ENCODE assay signal across 1 cellular context in the genomic region with DNA sequence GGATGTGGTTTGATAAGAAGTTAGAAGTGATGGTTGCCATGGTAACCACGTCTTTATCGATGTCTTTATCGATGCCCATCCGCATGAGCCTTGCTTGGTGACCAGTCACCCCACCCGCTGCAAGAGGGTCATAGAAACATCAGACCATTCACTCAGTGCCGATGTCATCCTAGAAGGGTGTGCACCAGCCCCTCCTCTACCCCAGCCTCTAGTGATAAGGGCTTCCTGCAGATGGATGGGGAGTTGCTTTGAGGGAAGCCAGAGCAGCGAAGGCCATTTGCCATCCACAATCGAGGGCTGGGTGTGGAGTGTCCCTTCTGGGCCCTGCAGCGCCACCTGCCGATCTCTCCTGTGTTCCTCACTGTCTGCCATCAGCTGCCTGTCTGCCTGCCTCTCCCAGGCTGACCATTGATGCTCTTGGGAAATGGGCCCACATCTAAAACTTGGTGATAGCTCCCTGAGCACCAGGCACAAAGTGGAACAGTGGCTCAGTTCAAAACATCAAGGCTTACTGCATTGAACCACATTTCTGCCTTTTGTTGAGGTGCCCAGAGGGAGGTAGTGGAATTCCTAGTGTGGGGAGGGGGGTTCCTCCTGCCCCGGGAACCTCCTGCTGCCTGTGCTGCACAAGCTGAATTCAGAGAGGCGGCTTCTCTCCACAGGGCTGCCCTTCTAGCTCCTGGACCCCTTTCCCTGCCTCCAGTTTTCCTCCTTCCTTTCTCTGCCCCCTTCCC.
TF ChIP-seq lines count a peak whose summit lies in the region.

No MANE protein-coding gene starts in this region.

TF ChIP-seq in K562, 482 proteins besides CTCF, POLR2A, EP300 and RAD21 (continued from another document):
- TF ChIP-seq, protein P1, sequence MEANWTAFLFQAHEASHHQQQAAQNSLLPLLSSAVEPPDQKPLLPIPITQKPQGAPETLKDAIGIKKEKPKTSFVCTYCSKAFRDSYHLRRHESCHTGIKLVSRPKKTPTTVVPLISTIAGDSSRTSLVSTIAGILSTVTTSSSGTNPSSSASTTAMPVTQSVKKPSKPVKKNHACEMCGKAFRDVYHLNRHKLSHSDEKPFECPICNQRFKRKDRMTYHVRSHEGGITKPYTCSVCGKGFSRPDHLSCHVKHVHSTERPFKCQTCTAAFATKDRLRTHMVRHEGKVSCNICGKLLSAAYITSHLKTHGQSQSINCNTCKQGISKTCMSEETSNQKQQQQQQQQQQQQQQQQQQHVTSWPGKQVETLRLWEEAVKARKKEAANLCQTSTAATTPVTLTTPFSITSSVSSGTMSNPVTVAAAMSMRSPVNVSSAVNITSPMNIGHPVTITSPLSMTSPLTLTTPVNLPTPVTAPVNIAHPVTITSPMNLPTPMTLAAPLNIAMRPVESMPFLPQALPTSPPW (CRISPR knock-in tag; IDR thresholded peaks at IDR 0.05) = peak; percentile 75
- TF ChIP-seq, protein P2, sequence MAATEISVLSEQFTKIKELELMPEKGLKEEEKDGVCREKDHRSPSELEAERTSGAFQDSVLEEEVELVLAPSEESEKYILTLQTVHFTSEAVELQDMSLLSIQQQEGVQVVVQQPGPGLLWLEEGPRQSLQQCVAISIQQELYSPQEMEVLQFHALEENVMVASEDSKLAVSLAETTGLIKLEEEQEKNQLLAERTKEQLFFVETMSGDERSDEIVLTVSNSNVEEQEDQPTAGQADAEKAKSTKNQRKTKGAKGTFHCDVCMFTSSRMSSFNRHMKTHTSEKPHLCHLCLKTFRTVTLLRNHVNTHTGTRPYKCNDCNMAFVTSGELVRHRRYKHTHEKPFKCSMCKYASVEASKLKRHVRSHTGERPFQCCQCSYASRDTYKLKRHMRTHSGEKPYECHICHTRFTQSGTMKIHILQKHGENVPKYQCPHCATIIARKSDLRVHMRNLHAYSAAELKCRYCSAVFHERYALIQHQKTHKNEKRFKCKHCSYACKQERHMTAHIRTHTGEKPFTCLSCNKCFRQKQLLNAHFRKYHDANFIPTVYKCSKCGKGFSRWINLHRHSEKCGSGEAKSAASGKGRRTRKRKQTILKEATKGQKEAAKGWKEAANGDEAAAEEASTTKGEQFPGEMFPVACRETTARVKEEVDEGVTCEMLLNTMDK (IDR thresholded peaks at IDR 0.05; ENCODE audit: borderline replicate concordance, insufficient read depth, low read depth, low read length, poor library complexity, severe bottlenecking) = peak; percentile 19
- TF ChIP-seq, protein P3, sequence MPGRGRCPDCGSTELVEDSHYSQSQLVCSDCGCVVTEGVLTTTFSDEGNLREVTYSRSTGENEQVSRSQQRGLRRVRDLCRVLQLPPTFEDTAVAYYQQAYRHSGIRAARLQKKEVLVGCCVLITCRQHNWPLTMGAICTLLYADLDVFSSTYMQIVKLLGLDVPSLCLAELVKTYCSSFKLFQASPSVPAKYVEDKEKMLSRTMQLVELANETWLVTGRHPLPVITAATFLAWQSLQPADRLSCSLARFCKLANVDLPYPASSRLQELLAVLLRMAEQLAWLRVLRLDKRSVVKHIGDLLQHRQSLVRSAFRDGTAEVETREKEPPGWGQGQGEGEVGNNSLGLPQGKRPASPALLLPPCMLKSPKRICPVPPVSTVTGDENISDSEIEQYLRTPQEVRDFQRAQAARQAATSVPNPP (IDR thresholded peaks at IDR 0.05; ENCODE audit: borderline replicate concordance, insufficient read depth, insufficient read length) = no peak
- TF ChIP-seq, protein P4, sequence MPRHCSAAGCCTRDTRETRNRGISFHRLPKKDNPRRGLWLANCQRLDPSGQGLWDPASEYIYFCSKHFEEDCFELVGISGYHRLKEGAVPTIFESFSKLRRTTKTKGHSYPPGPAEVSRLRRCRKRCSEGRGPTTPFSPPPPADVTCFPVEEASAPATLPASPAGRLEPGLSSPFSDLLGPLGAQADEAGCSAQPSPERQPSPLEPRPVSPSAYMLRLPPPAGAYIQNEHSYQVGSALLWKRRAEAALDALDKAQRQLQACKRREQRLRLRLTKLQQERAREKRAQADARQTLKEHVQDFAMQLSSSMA (CRISPR knock-in tag; IDR thresholded peaks at IDR 0.05) = no peak
- TF ChIP-seq, protein P5, sequence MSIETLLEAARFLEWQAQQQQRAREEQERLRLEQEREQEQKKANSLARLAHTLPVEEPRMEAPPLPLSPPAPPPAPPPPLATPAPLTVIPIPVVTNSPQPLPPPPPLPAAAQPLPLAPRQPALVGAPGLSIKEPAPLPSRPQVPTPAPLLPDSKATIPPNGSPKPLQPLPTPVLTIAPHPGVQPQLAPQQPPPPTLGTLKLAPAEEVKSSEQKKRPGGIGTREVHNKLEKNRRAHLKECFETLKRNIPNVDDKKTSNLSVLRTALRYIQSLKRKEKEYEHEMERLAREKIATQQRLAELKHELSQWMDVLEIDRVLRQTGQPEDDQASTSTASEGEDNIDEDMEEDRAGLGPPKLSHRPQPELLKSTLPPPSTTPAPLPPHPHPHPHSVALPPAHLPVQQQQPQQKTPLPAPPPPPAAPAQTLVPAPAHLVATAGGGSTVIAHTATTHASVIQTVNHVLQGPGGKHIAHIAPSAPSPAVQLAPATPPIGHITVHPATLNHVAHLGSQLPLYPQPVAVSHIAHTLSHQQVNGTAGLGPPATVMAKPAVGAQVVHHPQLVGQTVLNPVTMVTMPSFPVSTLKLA (conservative IDR thresholded peaks at IDR 0.05) = no peak
- TF ChIP-seq, protein P6, sequence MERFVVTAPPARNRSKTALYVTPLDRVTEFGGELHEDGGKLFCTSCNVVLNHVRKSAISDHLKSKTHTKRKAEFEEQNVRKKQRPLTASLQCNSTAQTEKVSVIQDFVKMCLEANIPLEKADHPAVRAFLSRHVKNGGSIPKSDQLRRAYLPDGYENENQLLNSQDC (CRISPR knock-in tag; IDR thresholded peaks at IDR 0.05) = no peak
- TF ChIP-seq CREBBP (IDR thresholded peaks at IDR 0.05; ENCODE audit: low read depth, low read length) = no peak
- TF ChIP-seq, protein P7, sequence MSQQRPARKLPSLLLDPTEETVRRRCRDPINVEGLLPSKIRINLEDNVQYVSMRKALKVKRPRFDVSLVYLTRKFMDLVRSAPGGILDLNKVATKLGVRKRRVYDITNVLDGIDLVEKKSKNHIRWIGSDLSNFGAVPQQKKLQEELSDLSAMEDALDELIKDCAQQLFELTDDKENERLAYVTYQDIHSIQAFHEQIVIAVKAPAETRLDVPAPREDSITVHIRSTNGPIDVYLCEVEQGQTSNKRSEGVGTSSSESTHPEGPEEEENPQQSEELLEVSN (IDR thresholded peaks at IDR 0.05; ENCODE audit: borderline replicate concordance in 1 of 2, extremely low read depth in 1 of 2, insufficient read depth in 1 of 2, insufficient read length in 1 of 2, low read depth in 1 of 2, low read length in 1 of 2, poor library complexity in 1 of 2, severe bottlenecking in 1 of 2) = no peak
- no peak for TF ChIP-seq RBBP5 (IDR thresholded peaks at IDR 0.05; ENCODE audit: borderline replicate concordance, insufficient read depth, low read length, poor library complexity, severe bottlenecking)
- no peak for TF ChIP-seq GABPB2 (CRISPR knock-in tag; conservative IDR thresholded peaks at IDR 0.05)
- no peak for TF ChIP-seq STAG1 (CRISPR knock-in tag; IDR thresholded peaks at IDR 0.05; ENCODE audit: borderline replicate concordance)
- no peak for TF ChIP-seq ZNF146 (CRISPR knock-in tag; IDR thresholded peaks at IDR 0.05; ENCODE audit: unreplicated experiment)
- TF ChIP-seq TARDBP (IDR thresholded peaks at IDR 0.05) = no peak
- TF ChIP-seq, protein P8, sequence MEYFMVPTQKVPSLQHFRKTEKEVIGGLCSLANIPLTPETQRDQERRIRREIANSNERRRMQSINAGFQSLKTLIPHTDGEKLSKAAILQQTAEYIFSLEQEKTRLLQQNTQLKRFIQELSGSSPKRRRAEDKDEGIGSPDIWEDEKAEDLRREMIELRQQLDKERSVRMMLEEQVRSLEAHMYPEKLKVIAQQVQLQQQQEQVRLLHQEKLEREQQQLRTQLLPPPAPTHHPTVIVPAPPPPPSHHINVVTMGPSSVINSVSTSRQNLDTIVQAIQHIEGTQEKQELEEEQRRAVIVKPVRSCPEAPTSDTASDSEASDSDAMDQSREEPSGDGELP (CRISPR knock-in tag; IDR thresholded peaks at IDR 0.05; ENCODE audit: borderline replicate concordance) = peak; percentile 58; the same call in 1 of the 2 replicates
- TF ChIP-seq, protein P9, sequence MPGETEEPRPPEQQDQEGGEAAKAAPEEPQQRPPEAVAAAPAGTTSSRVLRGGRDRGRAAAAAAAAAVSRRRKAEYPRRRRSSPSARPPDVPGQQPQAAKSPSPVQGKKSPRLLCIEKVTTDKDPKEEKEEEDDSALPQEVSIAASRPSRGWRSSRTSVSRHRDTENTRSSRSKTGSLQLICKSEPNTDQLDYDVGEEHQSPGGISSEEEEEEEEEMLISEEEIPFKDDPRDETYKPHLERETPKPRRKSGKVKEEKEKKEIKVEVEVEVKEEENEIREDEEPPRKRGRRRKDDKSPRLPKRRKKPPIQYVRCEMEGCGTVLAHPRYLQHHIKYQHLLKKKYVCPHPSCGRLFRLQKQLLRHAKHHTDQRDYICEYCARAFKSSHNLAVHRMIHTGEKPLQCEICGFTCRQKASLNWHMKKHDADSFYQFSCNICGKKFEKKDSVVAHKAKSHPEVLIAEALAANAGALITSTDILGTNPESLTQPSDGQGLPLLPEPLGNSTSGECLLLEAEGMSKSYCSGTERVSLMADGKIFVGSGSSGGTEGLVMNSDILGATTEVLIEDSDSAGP (CRISPR knock-in tag; IDR thresholded peaks at IDR 0.05) = peak; percentile 37; the same call in 1 of the 2 replicates
- no peak for TF ChIP-seq POLR2AphosphoS5 (IDR thresholded peaks at IDR 0.05; ENCODE audit: control insufficient read depth, insufficient read depth, low read depth, low read length)
- TF ChIP-seq ZNF134 (CRISPR knock-in tag; conservative IDR thresholded peaks at IDR 0.05) = no peak
- peak; percentile 59; the same call in 1 of the 2 replicates for TF ChIP-seq SMC3 (conservative IDR thresholded peaks at IDR 0.05; ENCODE audit: insufficient read depth, low read depth, low read length)
- TF ChIP-seq LCOR (CRISPR knock-in tag; IDR thresholded peaks at IDR 0.05) = no peak
- TF ChIP-seq HDAC2 (IDR thresholded peaks at IDR 0.05) = peak; percentile 57; the same call in 1 of the 2 replicates
- peak; percentile 5 for TF ChIP-seq ZFP36 (IDR thresholded peaks at IDR 0.05; ENCODE audit: low read depth, low read length, partially characterized antibody)
- no peak for TF ChIP-seq SMAD1 (IDR thresholded peaks at IDR 0.05; ENCODE audit: low read depth, low read length, partially characterized antibody)
- TF ChIP-seq MEIS2 (IDR thresholded peaks at IDR 0.05; ENCODE audit: partially characterized antibody) = peak; percentile 34
- 0 out of 4 replicates have a peak, but pooled peaks of 1 of the 2 experiments have one; percentile 40 for TF ChIP-seq TEAD1 (CRISPR knock-in tag; IDR thresholded peaks at IDR 0.05)
- 0 out of 2 replicates have a peak, but pooled peaks have one; percentile 10 for TF ChIP-seq NR2C2 (CRISPR knock-in tag; IDR thresholded peaks at IDR 0.05)
- no peak for TF ChIP-seq NR2C2 (tag; IDR thresholded peaks at IDR 0.05)
- TF ChIP-seq, protein P10, sequence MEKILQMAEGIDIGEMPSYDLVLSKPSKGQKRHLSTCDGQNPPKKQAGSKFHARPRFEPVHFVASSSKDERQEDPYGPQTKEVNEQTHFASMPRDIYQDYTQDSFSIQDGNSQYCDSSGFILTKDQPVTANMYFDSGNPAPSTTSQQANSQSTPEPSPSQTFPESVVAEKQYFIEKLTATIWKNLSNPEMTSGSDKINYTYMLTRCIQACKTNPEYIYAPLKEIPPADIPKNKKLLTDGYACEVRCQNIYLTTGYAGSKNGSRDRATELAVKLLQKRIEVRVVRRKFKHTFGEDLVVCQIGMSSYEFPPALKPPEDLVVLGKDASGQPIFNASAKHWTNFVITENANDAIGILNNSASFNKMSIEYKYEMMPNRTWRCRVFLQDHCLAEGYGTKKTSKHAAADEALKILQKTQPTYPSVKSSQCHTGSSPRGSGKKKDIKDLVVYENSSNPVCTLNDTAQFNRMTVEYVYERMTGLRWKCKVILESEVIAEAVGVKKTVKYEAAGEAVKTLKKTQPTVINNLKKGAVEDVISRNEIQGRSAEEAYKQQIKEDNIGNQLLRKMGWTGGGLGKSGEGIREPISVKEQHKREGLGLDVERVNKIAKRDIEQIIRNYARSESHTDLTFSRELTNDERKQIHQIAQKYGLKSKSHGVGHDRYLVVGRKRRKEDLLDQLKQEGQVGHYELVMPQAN (IDR thresholded peaks at IDR 0.05; ENCODE audit: borderline replicate concordance) = no peak
- TF ChIP-seq POLR2G (IDR thresholded peaks at IDR 0.05; ENCODE audit: low read depth, low read length) = no peak
- 0 out of 2 replicates have a peak, but pooled peaks have one; percentile 6 for TF ChIP-seq JUND (IDR thresholded peaks at IDR 0.05; ENCODE audit: borderline replicate concordance, low read depth, low read length)
- TF ChIP-seq JUND (tag; IDR thresholded peaks at IDR 0.05; ENCODE audit: borderline replicate concordance, low read depth, low read length) = peak; percentile 19; the same call in 1 of the 3 replicates
- TF ChIP-seq PRMT5 (CRISPR knock-in tag; IDR thresholded peaks at IDR 0.05) = no peak
- TF ChIP-seq, protein P11, sequence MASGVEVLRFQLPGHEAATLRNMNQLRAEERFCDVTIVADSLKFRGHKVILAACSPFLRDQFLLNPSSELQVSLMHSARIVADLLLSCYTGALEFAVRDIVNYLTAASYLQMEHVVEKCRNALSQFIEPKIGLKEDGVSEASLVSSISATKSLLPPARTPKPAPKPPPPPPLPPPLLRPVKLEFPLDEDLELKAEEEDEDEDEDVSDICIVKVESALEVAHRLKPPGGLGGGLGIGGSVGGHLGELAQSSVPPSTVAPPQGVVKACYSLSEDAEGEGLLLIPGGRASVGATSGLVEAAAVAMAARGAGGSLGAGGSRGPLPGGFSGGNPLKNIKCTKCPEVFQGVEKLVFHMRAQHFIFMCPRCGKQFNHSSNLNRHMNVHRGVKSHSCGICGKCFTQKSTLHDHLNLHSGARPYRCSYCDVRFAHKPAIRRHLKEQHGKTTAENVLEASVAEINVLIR (CRISPR knock-in tag; IDR thresholded peaks at IDR 0.05) = peak; percentile 13; the same call in 1 of the 2 replicates
- no peak for TF ChIP-seq FOXP1 (CRISPR knock-in tag; IDR thresholded peaks at IDR 0.05)
- TF ChIP-seq BACH1 (tag; IDR thresholded peaks at IDR 0.05) = no peak
- TF ChIP-seq, protein P12, sequence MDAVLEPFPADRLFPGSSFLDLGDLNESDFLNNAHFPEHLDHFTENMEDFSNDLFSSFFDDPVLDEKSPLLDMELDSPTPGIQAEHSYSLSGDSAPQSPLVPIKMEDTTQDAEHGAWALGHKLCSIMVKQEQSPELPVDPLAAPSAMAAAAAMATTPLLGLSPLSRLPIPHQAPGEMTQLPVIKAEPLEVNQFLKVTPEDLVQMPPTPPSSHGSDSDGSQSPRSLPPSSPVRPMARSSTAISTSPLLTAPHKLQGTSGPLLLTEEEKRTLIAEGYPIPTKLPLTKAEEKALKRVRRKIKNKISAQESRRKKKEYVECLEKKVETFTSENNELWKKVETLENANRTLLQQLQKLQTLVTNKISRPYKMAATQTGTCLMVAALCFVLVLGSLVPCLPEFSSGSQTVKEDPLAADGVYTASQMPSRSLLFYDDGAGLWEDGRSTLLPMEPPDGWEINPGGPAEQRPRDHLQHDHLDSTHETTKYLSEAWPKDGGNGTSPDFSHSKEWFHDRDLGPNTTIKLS (IDR thresholded peaks at IDR 0.05; ENCODE audit: borderline replicate concordance, low read depth) = no peak
- TF ChIP-seq BCL6 (CRISPR knock-in tag; IDR thresholded peaks at IDR 0.05) = no peak
- no peak for TF ChIP-seq NFXL1 (CRISPR knock-in tag; IDR thresholded peaks at IDR 0.05)
- TF ChIP-seq, protein P13, sequence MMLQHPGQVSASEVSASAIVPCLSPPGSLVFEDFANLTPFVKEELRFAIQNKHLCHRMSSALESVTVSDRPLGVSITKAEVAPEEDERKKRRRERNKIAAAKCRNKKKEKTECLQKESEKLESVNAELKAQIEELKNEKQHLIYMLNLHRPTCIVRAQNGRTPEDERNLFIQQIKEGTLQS (IDR thresholded peaks at IDR 0.05) = no peak
- TF ChIP-seq, protein P13 (CRISPR knock-in tag; conservative IDR thresholded peaks at IDR 0.05) = no peak
- TF ChIP-seq OTX1 (CRISPR knock-in tag; IDR thresholded peaks at IDR 0.05) = no peak
